In the genomic region with DNA sequence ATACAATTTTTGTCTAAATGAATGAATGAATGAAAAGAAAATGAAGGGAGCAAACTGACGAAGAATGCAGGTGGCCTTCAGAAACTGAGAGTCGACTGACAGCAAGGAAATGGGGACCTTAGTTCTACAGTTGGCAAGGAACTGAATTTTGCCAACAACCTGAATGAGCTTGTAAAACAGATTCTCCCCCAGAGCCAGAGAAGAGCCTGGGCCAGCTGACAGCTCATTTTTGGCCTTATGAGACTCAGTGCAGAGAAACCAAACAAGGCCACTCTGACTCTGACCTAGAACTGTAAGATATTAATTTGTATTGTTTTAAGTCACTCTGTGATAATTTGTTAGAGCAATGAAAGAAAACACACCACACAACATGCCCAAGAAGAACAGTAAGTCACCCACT, we compare ENCODE assay signal across 1 cellular context.
TF ChIP-seq lines count a peak whose summit lies in the region.

No MANE protein-coding gene starts in this region.

TF ChIP-seq in HepG2, 621 proteins besides CTCF, POLR2A, EP300 and RAD21 (continued from another document):
- TF ChIP-seq ATRX (CRISPR knock-in tag; IDR thresholded peaks at IDR 0.05; ENCODE audit: borderline replicate concordance) (no peak), ZNF280D (CRISPR knock-in tag; IDR thresholded peaks at IDR 0.05) (no peak), KDM5B (CRISPR knock-in tag; IDR thresholded peaks at IDR 0.05; ENCODE audit: borderline replicate concordance) (no peak), ZBTB21 (CRISPR knock-in tag; IDR thresholded peaks at IDR 0.05) (no peak), ZFP36L2 (CRISPR knock-in tag; IDR thresholded peaks at IDR 0.05) (no peak), MTA3 (CRISPR knock-in tag; IDR thresholded peaks at IDR 0.05) (no peak), RFX5 (IDR thresholded peaks at IDR 0.05; ENCODE audit: low read depth, low read length) (no peak), ZNF790 (CRISPR knock-in tag; IDR thresholded peaks at IDR 0.05; ENCODE audit: borderline replicate concordance) (no peak), ZSCAN25 (CRISPR knock-in tag; IDR thresholded peaks at IDR 0.05) (no peak)
- TF ChIP-seq, protein P1, sequence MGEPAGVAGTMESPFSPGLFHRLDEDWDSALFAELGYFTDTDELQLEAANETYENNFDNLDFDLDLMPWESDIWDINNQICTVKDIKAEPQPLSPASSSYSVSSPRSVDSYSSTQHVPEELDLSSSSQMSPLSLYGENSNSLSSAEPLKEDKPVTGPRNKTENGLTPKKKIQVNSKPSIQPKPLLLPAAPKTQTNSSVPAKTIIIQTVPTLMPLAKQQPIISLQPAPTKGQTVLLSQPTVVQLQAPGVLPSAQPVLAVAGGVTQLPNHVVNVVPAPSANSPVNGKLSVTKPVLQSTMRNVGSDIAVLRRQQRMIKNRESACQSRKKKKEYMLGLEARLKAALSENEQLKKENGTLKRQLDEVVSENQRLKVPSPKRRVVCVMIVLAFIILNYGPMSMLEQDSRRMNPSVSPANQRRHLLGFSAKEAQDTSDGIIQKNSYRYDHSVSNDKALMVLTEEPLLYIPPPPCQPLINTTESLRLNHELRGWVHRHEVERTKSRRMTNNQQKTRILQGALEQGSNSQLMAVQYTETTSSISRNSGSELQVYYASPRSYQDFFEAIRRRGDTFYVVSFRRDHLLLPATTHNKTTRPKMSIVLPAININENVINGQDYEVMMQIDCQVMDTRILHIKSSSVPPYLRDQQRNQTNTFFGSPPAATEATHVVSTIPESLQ (CRISPR knock-in tag; conservative IDR thresholded peaks at IDR 0.05) = no peak
